Comparison of ENCODE assay signal across 13 cellular contexts in genomic region chr22:50540352-50540751, GRCh38. TPM values are rescaled to one million over a fixed set of nuclear protein-coding genes. Genes with fewer than 3 reads are reported as not detected.
DNase-seq lines count a peak whose midpoint lies in the region; ATAC-seq, FAIRE-seq and TF ChIP-seq lines count a peak whose summit lies in the region.
"Had no signal": no experiment of that assay in that cellular context is flagged by ENCODE, and none has a peak within 500 bp of the region (broad histone marks: within the 10 kb centered on the region; RNA-seq: fewer than 3 reads in every experiment).

No MANE protein-coding gene starts in this region.

- peaks cover 35% of the 10 kb centered on the region for H3K4me1 ChIP-seq in CD8-positive, alpha-beta T cell (ENCODE audit: insufficient read depth, low read length)
- peaks cover 56% of the 10 kb centered on the region for H3K4me1 ChIP-seq in OCI-LY1 (ENCODE audit: insufficient read depth, low read length, severe bottlenecking)
- H3K4me1 ChIP-seq in gastrocnemius medialis, result peaks cover 4 to 8% of the 10 kb centered on the region in 2 donors
- H3K4me1 ChIP-seq in small intestine (ENCODE audit: control insufficient read depth in 2 of 2, insufficient read depth in 1 of 2, low read depth in 1 of 2, low read length in 1 of 2), result peaks cover 0 to 5% of the 10 kb centered on the region in 2 donors
- no peaks in the 10 kb centered on the region for H3K4me1 ChIP-seq in H9 (ENCODE audit: insufficient read depth, low read length)

- intact Hi-C loops in CD8-positive, alpha-beta T cell (cut with DNase I, micrococcal nuclease), result no loop called here
- intact Hi-C loops in gastrocnemius medialis (cut with DNase I; ENCODE audit: low total_unique reads), result no loop called here

- no peak for TF ChIP-seq CTCF in CD8-positive, alpha-beta T cell (IDR thresholded peaks at IDR 0.05)
- TF ChIP-seq CTCF in OCI-LY1 (IDR thresholded peaks at IDR 0.05; ENCODE audit: low read length) (no peak), gastrocnemius medialis (IDR thresholded peaks at IDR 0.05 in 4 of 5, conservative IDR thresholded peaks at IDR 0.05 in 1 of 5) (no peak), H9 (conservative IDR thresholded peaks at IDR 0.05) (no peak)

- FAIRE-seq in small intestine (lab: Jason Lieb, UNC), result no peak

- no peaks in the 10 kb centered on the region for H3K27me3 Mint-ChIP-seq in CD8-positive, alpha-beta T cell (ENCODE audit: low read depth)
- no peaks in the 10 kb centered on the region for H3K27me3 Mint-ChIP-seq in central memory CD8-positive, alpha-beta T cell
- peaks cover 64% of the 10 kb centered on the region for H3K27me3 Mint-ChIP-seq in H9 (ENCODE audit: low read depth)

- ATAC-seq in CD8-positive, alpha-beta T cell, result no peak
- no peak for ATAC-seq in central memory CD8-positive, alpha-beta T cell (replicated peaks; ENCODE audit: extremely low read depth, poor library complexity, severe bottlenecking)
- ATAC-seq in gastrocnemius medialis (no peak), GM18861 (IDR thresholded peaks at IDR 0.05; ENCODE audit: unreplicated experiment) (no peak), GM19467 (IDR thresholded peaks at IDR 0.05; ENCODE audit: unreplicated experiment) (no peak)

- H3K9me3 Mint-ChIP-seq in CD8-positive, alpha-beta T cell, result no peaks in the 10 kb centered on the region
- no peaks in the 10 kb centered on the region for H3K9me3 Mint-ChIP-seq in central memory CD8-positive, alpha-beta T cell
- H3K9me3 Mint-ChIP-seq in H9, result no peaks in the 10 kb centered on the region; a peak in 1 of 5 replicates

- H3K79me1 ChIP-seq in H9 (ENCODE audit: insufficient read depth, low read depth, low read length, poor library complexity, severe bottlenecking), result no peaks in the 10 kb centered on the region

- H3K9ac ChIP-seq in OCI-LY1 (ENCODE audit: low read length), result peak overlapping the region; percentile 51
- H3K9ac ChIP-seq in H9 (ENCODE audit: extremely low read depth, insufficient read length, low read length), result no peak overlapping the region

- no peak overlapping the region for H4K8ac ChIP-seq in H9 (replicated peaks; ENCODE audit: insufficient read length, low read depth, low read length)

- DNase-seq in CD8-positive, alpha-beta T cell, result peak in 1 of 7 experiments; percentile 12
- DNase-seq in central memory CD8-positive, alpha-beta T cell (ENCODE audit: low spot score in 2 of 2), result no peak
- DNase-seq in gastrocnemius medialis (no peak), small intestine (no peak), H9 (no peak)
- DNase-seq: activated CD8-positive, alpha-beta memory T cell treated with anti-CD3 and anti-CD28 coated beads, Interleukin-2, amount 50 U/mL, for 48 hours; foreskin melanocyte; NCI-H446 treated with DMSO at 0.1 percent for 48 hours had no signal

- CTCF ChIA-PET in CD8-positive, alpha-beta T cell (lab: Charles Lee), result interaction anchor here (0.9 to 3.4 kb wide), 5 partner anchors 8 to 23 kb away, joined by 6 to 26 read pairs (median 10); partner anchors contain the start of genes SCO2 and SYCE3

- peaks cover 15% of the 10 kb centered on the region; the same call in 1 of the 2 replicates for H3F3A ChIP-seq in OCI-LY1 (ENCODE audit: insufficient read depth, low read length)

- no peak overlapping the region for H3K18ac ChIP-seq in H9 (ENCODE audit: insufficient read length, low read depth, low read length)

- TF ChIP-seq POLR2A in gastrocnemius medialis (IDR thresholded peaks at IDR 0.05), result no peak

- H3T11ph ChIP-seq in H9 (ENCODE audit: low read length), result no peak overlapping the region

- no peak overlapping the region for H3K4ac ChIP-seq in H9 (ENCODE audit: low read depth, low read length)

- no peaks in the 10 kb centered on the region for H3K9me3 ChIP-seq in CD8-positive, alpha-beta T cell (ENCODE audit: low read length)
- H3K9me3 ChIP-seq in OCI-LY1 (ENCODE audit: low read length), result no peaks in the 10 kb centered on the region
- no peaks in the 10 kb centered on the region for H3K9me3 ChIP-seq in gastrocnemius medialis
- H3K9me3 ChIP-seq in small intestine (ENCODE audit: control insufficient read depth, low read depth), result no peaks in the 10 kb centered on the region
- no peaks in the 10 kb centered on the region for H3K9me3 ChIP-seq in H9 (ENCODE audit: control insufficient read depth, low read depth, low read length)

- no peak overlapping the region for H4K91ac ChIP-seq in H9 (ENCODE audit: insufficient read length, low read depth, low read length)

- H2AFZ ChIP-seq in OCI-LY1 (ENCODE audit: low read length) (no peak overlapping the region), H9 (ENCODE audit: low read length) (no peak overlapping the region)

- POLR2A ChIA-PET in CD8-positive, alpha-beta T cell (lab: Charles Lee), result interaction anchor here (0.9 to 3.4 kb wide), 9 partner anchors 8 to 81 kb away, joined by 3 to 52 read pairs (median 13); partner anchors contain the start of genes CHKB, SCO2, SYCE3 and TYMP

- H3K23ac ChIP-seq in H9 (ENCODE audit: insufficient read length, low read depth, low read length), result no peak overlapping the region

- no peak overlapping the region for H2BK12ac ChIP-seq in H9 (ENCODE audit: insufficient read length, low read depth, low read length)

- no peak overlapping the region for H3K14ac ChIP-seq in H9 (ENCODE audit: insufficient read depth, low read length)

- no peak overlapping the region for H2BK20ac ChIP-seq in H9 (ENCODE audit: low read depth, low read length, poor library complexity, severe bottlenecking)

- no peak overlapping the region for H3K4me3 Mint-ChIP-seq in CD8-positive, alpha-beta T cell
- H3K4me3 Mint-ChIP-seq in central memory CD8-positive, alpha-beta T cell, result peak overlapping the region; percentile 29
- no peak overlapping the region for H3K4me3 Mint-ChIP-seq in H9

- H3K4me2 ChIP-seq in OCI-LY1 (ENCODE audit: low read length) (peak overlapping the region; percentile 56), H9 (ENCODE audit: insufficient read depth, insufficient read length, low read length) (no peak overlapping the region)

- H3K36me3 Mint-ChIP-seq in CD8-positive, alpha-beta T cell, result no peaks in the 10 kb centered on the region
- H3K36me3 Mint-ChIP-seq in central memory CD8-positive, alpha-beta T cell (ENCODE audit: insufficient read depth), result peaks cover 20% of the 10 kb centered on the region
- no peaks in the 10 kb centered on the region for H3K36me3 Mint-ChIP-seq in H9 (ENCODE audit: insufficient read depth in 1 of 3, low read depth in 3 of 3)

- no peaks in the 10 kb centered on the region for H3K36me3 ChIP-seq in CD8-positive, alpha-beta T cell (ENCODE audit: insufficient read depth, low read length)
- H3K36me3 ChIP-seq in OCI-LY1 (ENCODE audit: insufficient read depth, low read length) (no peaks in the 10 kb centered on the region), gastrocnemius medialis (no peaks in the 10 kb centered on the region), small intestine (ENCODE audit: control insufficient read depth in 2 of 2, insufficient read depth in 2 of 2, low read length in 2 of 2) (no peaks in the 10 kb centered on the region)

- H2AK5ac ChIP-seq in H9 (ENCODE audit: insufficient read length, low read length), result no peak overlapping the region

- H3K27me3 ChIP-seq in CD8-positive, alpha-beta T cell (ENCODE audit: insufficient read depth, low read length), result no peaks in the 10 kb centered on the region
- H3K27me3 ChIP-seq in OCI-LY1 (ENCODE audit: insufficient read depth, low read length) (no peaks in the 10 kb centered on the region), gastrocnemius medialis (peaks cover 9 to 18% (median 17%) of the 10 kb centered on the region in 3 donors), small intestine (ENCODE audit: control insufficient read depth in 2 of 2, insufficient read depth in 2 of 2, low read length in 2 of 2) (no peaks in the 10 kb centered on the region), H9 (ENCODE audit: insufficient read depth, low read length) (no peaks in the 10 kb centered on the region; the same call in 1 of the 2 replicates)

- H3K79me2 ChIP-seq in OCI-LY1 (ENCODE audit: insufficient read depth, low read length) (no peaks in the 10 kb centered on the region), H9 (ENCODE audit: insufficient read depth, low read length) (no peaks in the 10 kb centered on the region)

- in situ Hi-C loops in gastrocnemius medialis (cut with MboI; ENCODE audit: low sequenced_read_pairs in 4 of 4), result no loop called here

- H4K20me1 ChIP-seq in OCI-LY1 (ENCODE audit: insufficient read depth, low read length) (no peaks in the 10 kb centered on the region), H9 (ENCODE audit: control insufficient read depth, insufficient read depth, insufficient read length) (no peaks in the 10 kb centered on the region)

- H3K27ac Mint-ChIP-seq in CD8-positive, alpha-beta T cell, result peak overlapping the region; percentile 90
- H3K27ac Mint-ChIP-seq in central memory CD8-positive, alpha-beta T cell (ENCODE audit: low read depth), result peak overlapping the region; percentile 100
- H3K27ac Mint-ChIP-seq in H9, result no peak overlapping the region

- no peak overlapping the region for H2BK120ac ChIP-seq in H9 (ENCODE audit: low read depth, low read length, poor library complexity, severe bottlenecking)

- WGBS in small intestine, 3 donors, result 69 to 84% (median 77%) methylated on average over 10 of the region's 10 CpGs
- WGBS in H9 (ENCODE audit: extremely low coverage, insufficient read length, low lambda C conversion rate), result no CpG with 5 or more reads among the region's 10 CpGs

- no peak overlapping the region for H3K4me3 ChIP-seq in CD8-positive, alpha-beta T cell (ENCODE audit: low read depth, low read length)
- H3K4me3 ChIP-seq in OCI-LY1 (ENCODE audit: low read depth, low read length, poor library complexity, severe bottlenecking) (no peak overlapping the region), gastrocnemius medialis (no peak overlapping the region), small intestine (ENCODE audit: low read depth in 1 of 2, low read length in 2 of 2) (no peak overlapping the region)

- no peak overlapping the region for H4K5ac ChIP-seq in H9 (ENCODE audit: insufficient read length, low read depth, low read length)

- H2BK15ac ChIP-seq in H9 (ENCODE audit: low read depth, low read length), result no peak overlapping the region

- no peak overlapping the region for H2BK5ac ChIP-seq in H9 (ENCODE audit: insufficient read length, low read length)

- no peaks in the 10 kb centered on the region for H3K9me2 ChIP-seq in OCI-LY1 (ENCODE audit: low read depth, low read length)

- H3K4me1 Mint-ChIP-seq in CD8-positive, alpha-beta T cell (ENCODE audit: low read depth), result peaks cover 42% of the 10 kb centered on the region
- H3K4me1 Mint-ChIP-seq in central memory CD8-positive, alpha-beta T cell, result peaks cover 42% of the 10 kb centered on the region
- no peaks in the 10 kb centered on the region for H3K4me1 Mint-ChIP-seq in H9

- no peak overlapping the region for H3K56ac ChIP-seq in H9 (ENCODE audit: insufficient read length, low read depth, low read length)

- H3K23me2 ChIP-seq in H9 (ENCODE audit: insufficient read length, low read depth, low read length, poor library complexity, severe bottlenecking), result peaks cover 2% of the 10 kb centered on the region

- H3K27ac ChIP-seq in CD8-positive, alpha-beta T cell (ENCODE audit: low read depth, low read length), result peak overlapping the region; percentile 95
- H3K27ac ChIP-seq in OCI-LY1 (ENCODE audit: low read depth, low read length, poor library complexity, severe bottlenecking) (peak overlapping the region; percentile 97), gastrocnemius medialis (peak overlapping the region in 3 of 4 donors; percentile 75 to 87 (median 85)), small intestine (ENCODE audit: low read depth in 1 of 2, low read length in 1 of 2) (peak overlapping the region in 1 of 2 donors; percentile 71), H9 (ENCODE audit: insufficient read length, low read depth, low read length) (no peak overlapping the region)

RNA-seq across cellular contexts. Expression of gene KLHDC7B, which starts 5.3 kb away (rescaled TPM):
- 1 to 10 TPM; 2.1 to 2.3 TPM for total RNA-seq in CD8-positive, alpha-beta T cell
- total RNA-seq in gastrocnemius medialis (not detected), H9 (2021) (not detected in 2 replicates)
- under 1 TPM in 1 of 3 donors, not detected in 2; 0.28 TPM for polyA plus RNA-seq in small intestine
- total RNA-seq: lung microvascular endothelial cell had no signal

RNA-seq across cellular contexts. Expression of gene TYMP, which starts 10.5 kb away (rescaled TPM):
- total RNA-seq in CD8-positive, alpha-beta T cell, result 1 to 10 TPM; 3.4 to 4.7 TPM
- total RNA-seq in gastrocnemius medialis, result 10 to 100 TPM in 3 of 4 donors, 1 to 10 TPM in 1; 8.8 to 15.8 (median 11.8) TPM
- 100 to 1,000 TPM in 1 of 3 donors, 10 to 100 TPM in 2; 81.4 to 172 (median 98.5) TPM for polyA plus RNA-seq in small intestine
- total RNA-seq in H9 (2021), result 0.61 and 1.0 TPM in 2 replicates

RNA-seq across cellular contexts. Expression of gene SCO2, which starts 15.0 kb away (rescaled TPM):
- total RNA-seq in CD8-positive, alpha-beta T cell, result 1 to 10 TPM; 1.5 to 4.2 TPM
- total RNA-seq in gastrocnemius medialis (1 to 10 TPM in 2 of 4 donors, not detected in 2; 1.0 to 2.3 TPM), H9 (2021) (3.3 and 3.4 TPM in 2 replicates)
- polyA plus RNA-seq in small intestine, result 1 to 10 TPM; 2.2 to 2.7 (median 2.5) TPM

RNA-seq across cellular contexts. Expression of gene SYCE3, which starts 22.4 kb away (rescaled TPM):
- total RNA-seq in CD8-positive, alpha-beta T cell, result not detected
- total RNA-seq in gastrocnemius medialis, result not detected
- under 1 TPM in 1 of 3 donors, not detected in 2; 0.33 TPM for polyA plus RNA-seq in small intestine
- 0.85 and 0.97 TPM in 2 replicates for total RNA-seq in H9 (2021)
- total RNA-seq: chondrocyte, lung microvascular endothelial cell had no signal

RNA-seq across cellular contexts. Expression of gene NCAPH2, which starts 32.3 kb away (rescaled TPM):
- 100 to 1,000 TPM; 206 to 209 TPM for total RNA-seq in CD8-positive, alpha-beta T cell
- total RNA-seq in gastrocnemius medialis (10 to 100 TPM; 19.0 to 29.3 (median 23.4) TPM), H9 (2021) (76.2 and 78.1 TPM in 2 replicates)
- polyA plus RNA-seq in small intestine, result 10 to 100 TPM; 39.4 to 45.9 (median 40.3) TPM

Comparison
In these comparisons a context has a peak if more than half of its experiments do, and no peak if none do; other contexts are left out.
1. H3K27ac Mint-ChIP-seq: peak in CD8-positive, alpha-beta T cell (single experiment) and central memory CD8-positive, alpha-beta T cell (single experiment); none in H9 (0 of 3).